In genomic region chr9:21789541-21790037, GRCh38 we compare ENCODE assay signal across 8 cellular contexts. TPM values are rescaled to one million over a fixed set of nuclear protein-coding genes. Genes with fewer than 3 reads are reported as not detected.
DNase-seq lines count a peak whose midpoint lies in the region; ATAC-seq and TF ChIP-seq lines count a peak whose summit lies in the region.

No MANE protein-coding gene starts in this region.

- no peaks in the 10 kb centered on the region for H3K9me3 ChIP-seq in PC-9 (ENCODE audit: insufficient read depth, low read depth)
- H3K9me3 ChIP-seq in left ventricle myocardium inferior (replicated peaks), result no peaks in the 10 kb centered on the region

- peak; percentile 98 for ATAC-seq in GM21723 (IDR thresholded peaks at IDR 0.05; ENCODE audit: unreplicated experiment)

- TF ChIP-seq RAD21 in Ishikawa (IDR thresholded peaks at IDR 0.05; ENCODE audit: low read depth), result peak; percentile 84

- no peak for TF ChIP-seq EP300 in Ishikawa (IDR thresholded peaks at IDR 0.05; ENCODE audit: borderline replicate concordance)

- peaks cover 5% of the 10 kb centered on the region; the same call in 1 of the 2 replicates for H3F3A ChIP-seq in PC-9 (ENCODE audit: insufficient read depth, low read depth)

- H3K4me2 ChIP-seq in PC-9, result peak overlapping the region; percentile 76

- peaks cover 18% of the 10 kb centered on the region for H3K4me1 ChIP-seq in PC-9 (replicated peaks; ENCODE audit: insufficient read depth)
- no peaks in the 10 kb centered on the region for H3K4me1 ChIP-seq in left ventricle myocardium inferior

- POLR2A ChIA-PET in PC-9 (lab: Charles Lee; ENCODE audit: unreplicated experiment), result no interaction called here

- H3K36me3 ChIP-seq in PC-9 (ENCODE audit: low read depth) (no peaks in the 10 kb centered on the region), left ventricle myocardium inferior (no peaks in the 10 kb centered on the region)

- no peaks in the 10 kb centered on the region for H3K79me2 ChIP-seq in PC-9 (ENCODE audit: low read depth)

- H3K4me3 ChIP-seq in PC-9, result peak overlapping the region; percentile 46; the same call in 1 of the 2 replicates
- peak overlapping the region; percentile 26 for H3K4me3 ChIP-seq in left ventricle myocardium inferior

- DNase-seq in GM04503 (ENCODE audit: low read depth), result peak; percentile 60
- peak; percentile 28 to 80 for DNase-seq in PC-9
- DNase-seq in activated naive CD8-positive, alpha-beta T cell treated with anti-CD3 and anti-CD28 coated beads, Interleukin-2, amount 50 U/mL, for 16 hours (ENCODE audit: low read depth, low spot score), result peak; percentile 17
- no peak for DNase-seq in left ventricle myocardium inferior
- DNase-seq in retina, result peak; percentile 73
- no peak for DNase-seq in cortex of kidney (lab: John Stamatoyannopoulos, UW)

- no TSS peak for BruUV-seq in PC-9 (replicated peaks; lab: Mats Ljungman, UMichigan)

- H3K27me3 ChIP-seq in PC-9 (ENCODE audit: insufficient read depth, low read depth) (no peaks in the 10 kb centered on the region), left ventricle myocardium inferior (ENCODE audit: low read depth) (peaks cover 45% of the 10 kb centered on the region)

- peak; percentile 92 for TF ChIP-seq CTCF in PC-9 (conservative IDR thresholded peaks at IDR 0.05)
- peak; percentile 88 for TF ChIP-seq CTCF in left ventricle myocardium inferior (IDR thresholded peaks at IDR 0.05; ENCODE audit: borderline replicate concordance)

- intact Hi-C loops in PC-9 (cut with micrococcal nuclease; ENCODE audit: unreplicated experiment) (loop anchor here (1.0 to 5.0 kb wide), 7 partner anchors 81 to 537 kb away; no protein-coding TSS in a partner anchor), left ventricle myocardium inferior (cut with micrococcal nuclease) (loop anchor here (2.0 to 10.0 kb wide), 2 partner anchors 75 to 471 kb away; no protein-coding TSS in a partner anchor)

- no peaks in the 10 kb centered on the region for H3K9me2 ChIP-seq in PC-9 (ENCODE audit: insufficient read depth)

- H4K20me1 ChIP-seq in PC-9 (ENCODE audit: insufficient read depth), result no peaks in the 10 kb centered on the region

- CTCF ChIA-PET in PC-9 (lab: Charles Lee), result no interaction called here

- peak overlapping the region; percentile 73 for H2AFZ ChIP-seq in PC-9

- H3K27ac ChIP-seq in PC-9 (no peak overlapping the region), left ventricle myocardium inferior (replicated peaks) (no peak overlapping the region)

TF ChIP-seq in Ishikawa, 13 proteins besides CTCF, POLR2A, EP300 and RAD21:
- TF ChIP-seq MAX (IDR thresholded peaks at IDR 0.05), result peak; percentile 64
- TF ChIP-seq ZBTB7A (IDR thresholded peaks at IDR 0.05; ENCODE audit: low read depth), result no peak
- TF ChIP-seq USF1 (IDR thresholded peaks at IDR 0.05), result peak; percentile 62
- no peak for TF ChIP-seq CREB1 (IDR thresholded peaks at IDR 0.05; ENCODE audit: low read depth)

RNA-seq across cellular contexts. Expression of gene MTAP, which starts 12.8 kb away (rescaled TPM):
- total RNA-seq in PC-9 (2021) (44.1 and 46.1 TPM in 2 replicates), left ventricle myocardium inferior (25.3 TPM)

Comparison
In these comparisons a context has a peak if more than half of its experiments do, and no peak if none do; other contexts are left out.
1. DNase-seq: peak in GM04503 (single experiment), PC-9 (2 of 2), activated naive CD8-positive, alpha-beta T cell treated with anti-CD3 and anti-CD28 coated beads, Interleukin-2, amount 50 U/mL, for 16 hours (single experiment) and retina (single experiment); none in left ventricle myocardium inferior (single experiment) and cortex of kidney (single experiment).